In the genomic region with DNA sequence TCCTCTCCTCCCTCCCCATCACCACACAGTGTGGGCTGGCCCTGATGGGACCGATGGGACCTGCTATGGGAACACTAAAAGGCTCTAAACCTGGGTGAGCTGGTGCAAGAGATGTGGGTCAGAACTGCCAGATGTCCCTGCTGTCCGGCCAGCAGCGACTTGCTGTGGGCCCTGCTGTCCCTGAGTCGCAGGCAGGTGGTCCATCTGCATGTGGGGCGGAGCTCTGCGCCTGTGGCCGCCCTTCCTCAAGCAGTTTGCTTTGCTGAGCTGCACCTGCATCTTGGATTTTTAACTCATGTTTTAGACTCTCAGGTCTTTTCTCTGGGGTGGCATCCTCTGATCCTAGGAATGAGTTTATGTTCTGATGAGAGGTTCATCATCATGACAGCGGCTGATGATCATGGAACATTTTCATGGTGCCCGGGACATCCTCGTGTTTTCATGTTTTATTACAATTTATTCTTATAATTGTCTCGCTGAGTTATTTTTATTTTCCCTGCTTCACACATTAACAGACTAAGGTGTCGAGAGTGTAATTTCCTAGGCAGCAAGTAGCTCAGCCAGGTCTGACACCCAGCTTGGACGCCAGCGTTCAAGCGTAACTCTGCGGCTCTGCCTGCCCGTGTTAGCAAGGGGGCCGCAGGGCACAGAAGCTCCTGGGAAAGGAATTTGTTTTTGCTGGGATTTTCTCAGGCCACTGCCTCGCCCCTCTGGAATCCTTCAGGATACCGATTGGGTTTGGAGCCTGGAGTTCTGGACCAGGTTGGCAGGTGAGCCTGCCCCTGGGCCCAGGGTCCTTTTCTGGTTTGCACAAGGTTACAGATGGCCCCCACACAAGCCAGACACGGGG, we compare ENCODE assay signal across 18 cellular contexts.
"Had no signal": no experiment of that assay in that cellular context is flagged by ENCODE, and none has a peak within 500 bp of the region (broad histone marks: within the 10 kb centered on the region; RNA-seq: fewer than 3 reads in every experiment).

No MANE protein-coding gene starts in this region.

- H3K27ac Mint-ChIP-seq: activated CD4-positive, alpha-beta T cell treated with anti-CD3 and anti-CD28 coated beads, Interleukin-2, amount 10 ng/mL, durations not matched to agents 24 days and 14 days; activated CD8-positive, alpha-beta T cell treated with anti-CD3 and anti-CD28 coated beads, Interleukin-2, amount 10 ng/mL, durations not matched to agents 7 days and 5 days; activated naive CD8-positive, alpha-beta T cell treated with anti-CD3 and anti-CD28 coated beads for 36 hours; activated T-helper 1 cell treated with anti-CD3 and anti-CD28 coated beads, Interleukin-12 subunit alpha, Interleukin-12 subunit beta, Interleukin-2, Interleukin-4 antibody, amounts not matched to agents 30 ng/mL and 10 ng/mL and 1 ng/mL, durations not matched to agents 14 hours and 24 hours and 36 hours; dendritic cell treated with granulocyte-macrophage colony-stimulating factor and Interleukin-4, amounts not matched to agents 40 ng/mL and 50 ng/mL, for 4 days; effector memory CD8-positive, alpha-beta T cell; natural killer cell treated with Interleukin-12 subunit alpha and Interleukin-12 subunit beta and Interleukin-15 and Interleukin-18, amount 100 ng/mL, for 72 hours had no signal

- H3K9me3 Mint-ChIP-seq: activated naive CD8-positive, alpha-beta T cell treated with anti-CD3 and anti-CD28 coated beads for 36 hours; activated T-helper 1 cell treated with anti-CD3 and anti-CD28 coated beads, Interleukin-12 subunit alpha, Interleukin-12 subunit beta, Interleukin-2, Interleukin-4 antibody, amounts not matched to agents 30 ng/mL and 10 ng/mL and 1 ng/mL, durations not matched to agents 14 hours and 24 hours and 36 hours; dendritic cell treated with granulocyte-macrophage colony-stimulating factor and Interleukin-4, amounts not matched to agents 40 ng/mL and 50 ng/mL, for 4 days; effector memory CD8-positive, alpha-beta T cell; natural killer cell treated with Interleukin-12 subunit alpha and Interleukin-12 subunit beta and Interleukin-15 and Interleukin-18, amount 100 ng/mL, for 72 hours had no signal

- H3K36me3 ChIP-seq: gastrocnemius medialis, transverse colon had no signal

- H3K36me3 Mint-ChIP-seq: activated naive CD8-positive, alpha-beta T cell treated with anti-CD3 and anti-CD28 coated beads for 36 hours; natural killer cell treated with Interleukin-12 subunit alpha and Interleukin-12 subunit beta and Interleukin-15 and Interleukin-18, amount 100 ng/mL, for 72 hours had no signal

- H3K9me3 ChIP-seq: gastrocnemius medialis, pancreas had no signal

- H3K27ac ChIP-seq: epithelial cell of prostate, gastrocnemius medialis, pancreas, transverse colon had no signal

- H3K27me3 Mint-ChIP-seq: activated naive CD8-positive, alpha-beta T cell treated with anti-CD3 and anti-CD28 coated beads for 36 hours; brain; dendritic cell treated with granulocyte-macrophage colony-stimulating factor and Interleukin-4, amounts not matched to agents 40 ng/mL and 50 ng/mL, for 4 days had no signal

- H3K4me3 ChIP-seq: gastrocnemius medialis, pancreas, transverse colon had no signal

- H3K27me3 ChIP-seq: gastrocnemius medialis, pancreas, transverse colon had no signal

- DNase-seq: activated CD4-positive, alpha-beta T cell treated with anti-CD3 and anti-CD28 coated beads, Interleukin-2, amount 10 ng/mL, durations not matched to agents 24 days and 14 days; activated CD4-positive, CD25-positive, alpha-beta regulatory T cell; activated CD8-positive, alpha-beta T cell treated with anti-CD3 and anti-CD28 coated beads, Interleukin-2, amount 10 ng/mL, durations not matched to agents 7 days and 5 days; activated naive CD8-positive, alpha-beta T cell treated with anti-CD3 and anti-CD28 coated beads for 36 hours; effector memory CD8-positive, alpha-beta T cell; gastrocnemius medialis; mesendoderm; pancreas; stimulated activated CD4-positive, alpha-beta T cell treated with anti-CD3 and anti-CD28 coated beads, Interleukin-15, amount 100 ng/mL, for 24 hours; stimulated activated CD4-positive, alpha-beta T cell treated with anti-CD3 and anti-CD28 coated beads, Interleukin-4, amount 100 ng/mL, for 1 hour; stimulated activated naive CD4-positive, alpha-beta T cell; T-helper 2 cell; transverse colon had no signal

- H3K4me1 ChIP-seq: gastrocnemius medialis, pancreas, transverse colon had no signal

- ATAC-seq: activated CD8-positive, alpha-beta T cell treated with anti-CD3 and anti-CD28 coated beads, Interleukin-2, amount 10 ng/mL, durations not matched to agents 7 days and 5 days; effector memory CD8-positive, alpha-beta T cell; gastrocnemius medialis; natural killer cell treated with Interleukin-12 subunit alpha and Interleukin-12 subunit beta and Interleukin-15 and Interleukin-18, amount 100 ng/mL, for 72 hours; pancreas had no signal

- H3K4me3 Mint-ChIP-seq: activated CD4-positive, alpha-beta T cell treated with anti-CD3 and anti-CD28 coated beads, Interleukin-2, amount 10 ng/mL, durations not matched to agents 24 days and 14 days; activated CD8-positive, alpha-beta T cell treated with anti-CD3 and anti-CD28 coated beads, Interleukin-2, amount 10 ng/mL, durations not matched to agents 7 days and 5 days; activated naive CD8-positive, alpha-beta T cell treated with anti-CD3 and anti-CD28 coated beads for 36 hours; activated T-helper 1 cell treated with anti-CD3 and anti-CD28 coated beads, Interleukin-12 subunit alpha, Interleukin-12 subunit beta, Interleukin-2, Interleukin-4 antibody, amounts not matched to agents 30 ng/mL and 10 ng/mL and 1 ng/mL, durations not matched to agents 14 hours and 24 hours and 36 hours; brain; dendritic cell treated with granulocyte-macrophage colony-stimulating factor and Interleukin-4, amounts not matched to agents 40 ng/mL and 50 ng/mL, for 4 days; effector memory CD8-positive, alpha-beta T cell; natural killer cell treated with Interleukin-12 subunit alpha and Interleukin-12 subunit beta and Interleukin-15 and Interleukin-18, amount 100 ng/mL, for 72 hours had no signal
